Comparison of ENCODE assay signal across 18 cellular contexts in genomic region chr15:78667578-78668236, GRCh38. TPM values are rescaled to one million over a fixed set of nuclear protein-coding genes. Genes with fewer than 3 reads are reported as not detected.
DNase-seq lines count a peak whose midpoint lies in the region; ATAC-seq and TF ChIP-seq lines count a peak whose summit lies in the region.
"Had no signal": no experiment of that assay in that cellular context is flagged by ENCODE, and none has a peak within 500 bp of the region (broad histone marks: within the 10 kb centered on the region; RNA-seq: fewer than 3 reads in every experiment).

No MANE protein-coding gene starts in this region.

- POLR2A ChIA-PET in WTC11 (lab: Charles Lee), result interaction anchor here (1.0 kb wide), 1 partner anchor 18 kb away, joined by 3 read pairs; no protein-coding TSS in a partner anchor

- in situ Hi-C loops in brain microvascular endothelial cell (cut with HindIII; ENCODE audit: low pct_ligation_motif_present, low sequenced_read_pairs), result no loop called here

- H3K36me3 Mint-ChIP-seq in nephron (ENCODE audit: low read depth) (no peaks in the 10 kb centered on the region), WTC11 (no peaks in the 10 kb centered on the region)

- no peaks in the 10 kb centered on the region for H3K9me3 Mint-ChIP-seq in nephron
- no peaks in the 10 kb centered on the region for H3K9me3 Mint-ChIP-seq in WTC11
- H3K9me3 Mint-ChIP-seq: CD4-positive, alpha-beta T cell; H9 had no signal

- H3K9me3 ChIP-seq in WERI-Rb-1 (ENCODE audit: severe bottlenecking), result peaks cover 3% of the 10 kb centered on the region

- H3K27ac Mint-ChIP-seq in nephron (peak overlapping the region in 2 of 3 experiments; percentile 9 to 32), WTC11 (no peak overlapping the region)
- H3K27ac Mint-ChIP-seq: CD4-positive, alpha-beta T cell; H9 had no signal

- CTCF ChIA-PET in WTC11 (lab: Charles Lee), result interaction anchor here (1.5 kb wide), 1 partner anchor 71 kb away, joined by 4 read pairs; no protein-coding TSS in a partner anchor

- no peaks in the 10 kb centered on the region for H3K36me3 ChIP-seq in WERI-Rb-1
- H3K36me3 ChIP-seq in brain microvascular endothelial cell (replicated peaks), result no peaks in the 10 kb centered on the region
- no peaks in the 10 kb centered on the region for H3K36me3 ChIP-seq in H7 (replicated peaks; ENCODE audit: control insufficient read depth, insufficient read depth, low read length)

- H3K27ac ChIP-seq in WERI-Rb-1, result 0 out of 2 replicates have a peak overlapping the region, but pooled peaks have one; percentile 11
- H3K27ac ChIP-seq in brain microvascular endothelial cell, result no peak overlapping the region
- H3K27ac ChIP-seq: GM23248, HL-60 had no signal

- no peak for DNase-seq in left ventricle myocardium superior
- DNase-seq in left cardiac atrium, result no peak
- DNase-seq in WERI-Rb-1, result no peak
- DNase-seq in WTC11 (ENCODE audit: low spot score), result no peak
- DNase-seq in brain microvascular endothelial cell, result no peak
- DNase-seq in H7, result no peak
- DNase-seq: 8988T; AML-193; C1 segment of cervical spinal cord; CD4-positive, alpha-beta T cell; DMS153; DMS79 treated with DMSO at 0.1 percent for 48 hours; EL; GM23248; H9 had no signal

- H3K27me3 Mint-ChIP-seq in nephron (ENCODE audit: low read depth) (peaks cover 20% of the 10 kb centered on the region), WTC11 (ENCODE audit: low read depth) (peaks cover 41% of the 10 kb centered on the region)

- H3K4me3 ChIP-seq in WERI-Rb-1 (ENCODE audit: low read depth, low read length), result no peak overlapping the region
- no peak overlapping the region for H3K4me3 ChIP-seq in brain microvascular endothelial cell (ENCODE audit: low read depth, low read length)
- no peak overlapping the region for H3K4me3 ChIP-seq in H7 (ENCODE audit: insufficient read depth, low read depth, low read length)
- H3K4me3 ChIP-seq: GM23248, K562 had no signal

- H3K4me1 Mint-ChIP-seq in nephron (peaks cover 29% of the 10 kb centered on the region), WTC11 (peaks cover 42% of the 10 kb centered on the region)

- intact Hi-C loops in left ventricle myocardium superior (cut with micrococcal nuclease), result no loop called here
- intact Hi-C loops in left cardiac atrium (cut with DNase I), result no loop called here

- TF ChIP-seq CTCF in WERI-Rb-1 (IDR thresholded peaks at IDR 0.05; ENCODE audit: low read depth, low read length) (no peak), nephron (IDR thresholded peaks at IDR 0.05; ENCODE audit: unreplicated experiment in 3 of 3) (no peak), WTC11 (IDR thresholded peaks at IDR 0.05) (no peak), brain microvascular endothelial cell (IDR thresholded peaks at IDR 0.05; ENCODE audit: low read depth, low read length, missing control alignments) (no peak)

- H3K4me3 Mint-ChIP-seq in nephron (no peak overlapping the region), WTC11 (no peak overlapping the region)
- H3K4me3 Mint-ChIP-seq: CD4-positive, alpha-beta T cell; H9 had no signal

- peak; percentile 71 for ATAC-seq in left ventricle myocardium superior
- ATAC-seq in left cardiac atrium, result no peak
- ATAC-seq in WTC11, result no peak
- ATAC-seq: K562 had no signal

- H3K27me3 ChIP-seq in WERI-Rb-1 (ENCODE audit: insufficient read depth, low read depth, severe bottlenecking) (no peaks in the 10 kb centered on the region), brain microvascular endothelial cell (replicated peaks) (no peaks in the 10 kb centered on the region), H7 (ENCODE audit: control insufficient read depth, insufficient read depth, low read length) (no peaks in the 10 kb centered on the region; the same call in none of the 2 replicates)

TF ChIP-seq in WTC11, 78 proteins besides CTCF, POLR2A, EP300 and RAD21:
- TF ChIP-seq, protein P1, sequence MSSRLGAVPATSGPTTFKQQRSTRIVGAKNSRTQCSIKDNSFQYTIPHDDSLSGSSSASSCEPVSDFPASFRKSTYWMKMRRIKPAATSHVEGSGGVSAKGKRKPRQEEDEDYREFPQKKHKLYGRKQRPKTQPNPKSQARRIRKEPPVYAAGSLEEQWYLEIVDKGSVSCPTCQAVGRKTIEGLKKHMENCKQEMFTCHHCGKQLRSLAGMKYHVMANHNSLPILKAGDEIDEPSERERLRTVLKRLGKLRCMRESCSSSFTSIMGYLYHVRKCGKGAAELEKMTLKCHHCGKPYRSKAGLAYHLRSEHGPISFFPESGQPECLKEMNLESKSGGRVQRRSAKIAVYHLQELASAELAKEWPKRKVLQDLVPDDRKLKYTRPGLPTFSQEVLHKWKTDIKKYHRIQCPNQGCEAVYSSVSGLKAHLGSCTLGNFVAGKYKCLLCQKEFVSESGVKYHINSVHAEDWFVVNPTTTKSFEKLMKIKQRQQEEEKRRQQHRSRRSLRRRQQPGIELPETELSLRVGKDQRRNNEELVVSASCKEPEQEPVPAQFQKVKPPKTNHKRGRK (CRISPR knock-in tag; IDR thresholded peaks at IDR 0.05; ENCODE audit: borderline replicate concordance), result no peak
- no peak for TF ChIP-seq EMX1 (CRISPR knock-in tag; IDR thresholded peaks at IDR 0.05)
- TF ChIP-seq ZNF263 (CRISPR knock-in tag; IDR thresholded peaks at IDR 0.05; ENCODE audit: low read depth), result no peak
- TF ChIP-seq GRHL2 (CRISPR knock-in tag; IDR thresholded peaks at IDR 0.05; ENCODE audit: insufficient replicate concordance, severe bottlenecking), result no peak
- no peak for TF ChIP-seq PRDM15 (CRISPR knock-in tag; IDR thresholded peaks at IDR 0.05)
- TF ChIP-seq, protein P2, sequence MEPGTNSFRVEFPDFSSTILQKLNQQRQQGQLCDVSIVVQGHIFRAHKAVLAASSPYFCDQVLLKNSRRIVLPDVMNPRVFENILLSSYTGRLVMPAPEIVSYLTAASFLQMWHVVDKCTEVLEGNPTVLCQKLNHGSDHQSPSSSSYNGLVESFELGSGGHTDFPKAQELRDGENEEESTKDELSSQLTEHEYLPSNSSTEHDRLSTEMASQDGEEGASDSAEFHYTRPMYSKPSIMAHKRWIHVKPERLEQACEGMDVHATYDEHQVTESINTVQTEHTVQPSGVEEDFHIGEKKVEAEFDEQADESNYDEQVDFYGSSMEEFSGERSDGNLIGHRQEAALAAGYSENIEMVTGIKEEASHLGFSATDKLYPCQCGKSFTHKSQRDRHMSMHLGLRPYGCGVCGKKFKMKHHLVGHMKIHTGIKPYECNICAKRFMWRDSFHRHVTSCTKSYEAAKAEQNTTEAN (CRISPR knock-in tag; IDR thresholded peaks at IDR 0.05), result no peak
- no peak for TF ChIP-seq ZNF671 (CRISPR knock-in tag; IDR thresholded peaks at IDR 0.05)
- TF ChIP-seq ESRRA (CRISPR knock-in tag; IDR thresholded peaks at IDR 0.05; ENCODE audit: borderline replicate concordance), result no peak
- TF ChIP-seq MLX (CRISPR knock-in tag; IDR thresholded peaks at IDR 0.05), result no peak

RNA-seq across cellular contexts. Expression of gene CHRNB4, which starts 26.7 kb away (rescaled TPM):
- not detected for total RNA-seq in left ventricle myocardium superior
- total RNA-seq in left cardiac atrium, result under 1 TPM in 1 of 2 donors, not detected in 1; 0.13 TPM
- total RNA-seq in WTC11 (2021), result 3.7 to 10.1 TPM (median 4.0 TPM) in 3 replicates
- total RNA-seq in H7 (2014; rRNA removed; shearing (Covaris generic)), result 2.7 and 4.3 TPM in 2 replicates
- total RNA-seq: CD4-positive, alpha-beta T cell; GM23248 had no signal

RNA-seq across cellular contexts. Expression of gene CHRNA3, which starts 46.9 kb away (rescaled TPM):
- total RNA-seq in left ventricle myocardium superior (not detected), left cardiac atrium (1 to 10 TPM in 1 of 2 donors, under 1 TPM in 1; 0.06 to 2.3 TPM), WTC11 (2021) (2.2 to 4.4 TPM (median 3.2 TPM) in 3 replicates)
- total RNA-seq in H7 (2014; rRNA removed; shearing (Covaris generic)), result 2.6 and 4.4 TPM in 2 replicates
- total RNA-seq: CD4-positive, alpha-beta T cell; GM23248; K562 had no signal
